9 cellular contexts compared by ENCODE assay signal in the genomic region with DNA sequence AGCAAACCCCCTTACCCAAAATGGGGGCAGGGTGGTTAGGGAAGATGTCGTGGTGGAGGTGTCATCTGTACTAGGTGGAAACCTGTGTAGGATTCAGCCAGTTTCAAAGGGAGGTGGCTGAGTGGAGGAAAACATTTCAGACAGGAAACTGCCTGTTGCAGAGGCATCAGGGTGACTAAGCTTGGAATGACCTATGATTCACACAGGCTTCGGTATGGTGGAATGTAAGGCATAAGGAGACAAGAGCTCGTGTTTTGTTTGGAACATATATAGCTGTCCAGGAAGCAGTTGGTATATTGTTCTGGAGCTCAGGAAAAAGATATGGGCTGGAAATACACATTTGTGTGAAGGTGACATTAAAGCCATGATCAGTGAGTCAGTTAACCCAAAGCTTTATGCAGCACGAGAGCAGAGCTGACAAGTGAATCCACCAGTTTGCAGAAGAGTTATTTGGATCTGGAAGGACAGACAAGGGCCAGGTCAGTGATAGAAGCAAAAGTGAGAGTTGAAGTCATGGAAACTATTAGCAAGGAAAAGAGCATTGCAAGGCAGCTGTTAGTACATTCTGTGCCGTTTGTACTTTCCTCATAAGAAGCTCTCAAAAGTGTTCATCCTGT. TPM values are rescaled to one million over a fixed set of nuclear protein-coding genes. Genes with fewer than 3 reads are reported as not detected.
A peak's percentile ranks its signal among the peaks of the same experiment; 100 is the strongest.
DNase-seq lines count a peak whose midpoint lies in the region; ATAC-seq and TF ChIP-seq lines count a peak whose summit lies in the region.
"Had no signal": no experiment of that assay in that cellular context is flagged by ENCODE, and none has a peak within 500 bp of the region (broad histone marks: within the 10 kb centered on the region; RNA-seq: fewer than 3 reads in every experiment).

No MANE protein-coding gene starts in this region.

- H3K4me3 ChIP-seq in thoracic aorta, result no peak overlapping the region
- H3K4me3 ChIP-seq: Peyer's patch had no signal

- H3K27me3 Mint-ChIP-seq in activated T-helper 2 cell treated with anti-CD3 and anti-CD28 coated beads, Interferon-gamma antibody, Interleukin-2, Interleukin-4, amounts not matched to agents 10 μg/mL and 5 μg/mL and 100 μg/mL, durations not matched to agents 14 hours and 24 hours and 36 hours (ENCODE audit: low read depth), result no peaks in the 10 kb centered on the region

- no peaks in the 10 kb centered on the region for H3K9me3 ChIP-seq in thoracic aorta
- H3K9me3 ChIP-seq: Peyer's patch had no signal

- peak overlapping the region; percentile 50 to 88 for H3K27ac Mint-ChIP-seq in activated naive CD4-positive, alpha-beta T cell treated with anti-CD3 and anti-CD28 coated beads, Interleukin-2, amount 50 U/mL, for 72 hours
- H3K27ac Mint-ChIP-seq in activated T-helper 2 cell treated with anti-CD3 and anti-CD28 coated beads, Interferon-gamma antibody, Interleukin-2, Interleukin-4, amounts not matched to agents 10 μg/mL and 5 μg/mL and 100 μg/mL, durations not matched to agents 14 hours and 24 hours and 36 hours, result peak overlapping the region; percentile 91

- peaks cover 29 to 44% of the 10 kb centered on the region in 2 donors for H3K36me3 Mint-ChIP-seq in activated naive CD4-positive, alpha-beta T cell treated with anti-CD3 and anti-CD28 coated beads, Interleukin-2, amount 50 U/mL, for 72 hours
- peaks cover 93% of the 10 kb centered on the region for H3K36me3 Mint-ChIP-seq in activated T-helper 2 cell treated with anti-CD3 and anti-CD28 coated beads, Interferon-gamma antibody, Interleukin-2, Interleukin-4, amounts not matched to agents 10 μg/mL and 5 μg/mL and 100 μg/mL, durations not matched to agents 14 hours and 24 hours and 36 hours (ENCODE audit: low read depth)

- H3K4me1 ChIP-seq in thoracic aorta (ENCODE audit: control insufficient read depth in 1 of 2, low read depth in 2 of 2), result peaks cover 6 to 19% of the 10 kb centered on the region in 2 donors

- peaks cover 53% of the 10 kb centered on the region for H3K4me1 Mint-ChIP-seq in activated T-helper 2 cell treated with anti-CD3 and anti-CD28 coated beads, Interferon-gamma antibody, Interleukin-2, Interleukin-4, amounts not matched to agents 10 μg/mL and 5 μg/mL and 100 μg/mL, durations not matched to agents 14 hours and 24 hours and 36 hours (ENCODE audit: low read depth)

- no peak for DNase-seq in activated naive CD4-positive, alpha-beta T cell treated with anti-CD3 and anti-CD28 coated beads, Interleukin-2, amount 50 U/mL, for 72 hours (ENCODE audit: low spot score in 2 of 2)
- DNase-seq in activated naive CD4-positive, alpha-beta T cell treated with Interleukin-2 at 50 U/mL for 16 hours, result no peak
- no peak for DNase-seq in activated T-helper 2 cell treated with anti-CD3 and anti-CD28 coated beads, Interferon-gamma antibody, Interleukin-2, Interleukin-4, amounts not matched to agents 10 μg/mL and 5 μg/mL and 100 μg/mL, durations not matched to agents 14 hours and 24 hours and 36 hours (ENCODE audit: low spot score)
- DNase-seq in islet precursor cell, result peak; percentile 90
- DNase-seq in thoracic aorta (ENCODE audit: low spot score), result no peak
- no peak for DNase-seq in DMS79 (lab: John Stamatoyannopoulos, UW)

- no peaks in the 10 kb centered on the region for H3K27me3 ChIP-seq in thoracic aorta (replicated peaks; ENCODE audit: insufficient read depth)
- H3K27me3 ChIP-seq: Peyer's patch had no signal

- ATAC-seq in activated naive CD4-positive, alpha-beta T cell treated with anti-CD3 and anti-CD28 coated beads, Interleukin-2, amount 50 U/mL, for 72 hours, result peak; percentile 66 to 86
- ATAC-seq in thoracic aorta (ENCODE audit: insufficient number of reproducible peaks, low FRiP score, low read depth) (peak; percentile 76), HG03139 (IDR thresholded peaks at IDR 0.05; ENCODE audit: unreplicated experiment) (no peak), GM19351 (IDR thresholded peaks at IDR 0.05; ENCODE audit: unreplicated experiment) (no peak)

- no peaks in the 10 kb centered on the region for H3K9me3 Mint-ChIP-seq in activated naive CD4-positive, alpha-beta T cell treated with anti-CD3 and anti-CD28 coated beads, Interleukin-2, amount 50 U/mL, for 72 hours
- H3K9me3 Mint-ChIP-seq in activated T-helper 2 cell treated with anti-CD3 and anti-CD28 coated beads, Interferon-gamma antibody, Interleukin-2, Interleukin-4, amounts not matched to agents 10 μg/mL and 5 μg/mL and 100 μg/mL, durations not matched to agents 14 hours and 24 hours and 36 hours, result no peaks in the 10 kb centered on the region

- peak overlapping the region; percentile 49 for H3K4me3 Mint-ChIP-seq in activated T-helper 2 cell treated with anti-CD3 and anti-CD28 coated beads, Interferon-gamma antibody, Interleukin-2, Interleukin-4, amounts not matched to agents 10 μg/mL and 5 μg/mL and 100 μg/mL, durations not matched to agents 14 hours and 24 hours and 36 hours (ENCODE audit: low read depth)

- H3K27ac ChIP-seq in thoracic aorta, result peak overlapping the region; percentile 13 to 73

- TF ChIP-seq CTCF in thoracic aorta (IDR thresholded peaks at IDR 0.05), result no peak

- H3K36me3 ChIP-seq in thoracic aorta, result peaks cover 52% of the 10 kb centered on the region

- intact Hi-C loops in activated T-helper 2 cell treated with anti-CD3 and anti-CD28 coated beads, Interferon-gamma antibody, Interleukin-2, Interleukin-4, amounts not matched to agents 10 μg/mL and 5 μg/mL and 100 μg/mL, durations not matched to agents 14 hours and 24 hours and 36 hours (cut with micrococcal nuclease), result loop anchor here (2.0 kb wide), 1 partner anchor 17 kb away; no protein-coding TSS in a partner anchor

RNA-seq across cellular contexts. Expression of a gene that starts 12.2 kb away (rescaled TPM):
- 10 to 100 TPM; 11.3 to 11.4 TPM for total RNA-seq in activated naive CD4-positive, alpha-beta T cell treated with anti-CD3 and anti-CD28 coated beads, Interleukin-2, amount 50 U/mL, for 72 hours
- 18.7 and 19.6 TPM in 2 replicates for total RNA-seq in activated T-helper 2 cell treated with anti-CD3 and anti-CD28 coated beads, Interferon-gamma antibody, Interleukin-2, Interleukin-4, amounts not matched to agents 10 μg/mL and 5 μg/mL and 100 μg/mL, durations not matched to agents 14 hours and 24 hours and 36 hours
- total RNA-seq in thoracic aorta, result 10 to 100 TPM in 1 of 2 donors, 1 to 10 TPM in 1; 5.7 to 11.6 TPM

RNA-seq across cellular contexts. Expression of a gene that starts 34.0 kb away (rescaled TPM):
- total RNA-seq in activated naive CD4-positive, alpha-beta T cell treated with anti-CD3 and anti-CD28 coated beads, Interleukin-2, amount 50 U/mL, for 72 hours, result 1 to 10 TPM; 1.0 to 1.8 TPM
- 0.25 TPM in 1 of 2 replicates, not detected in the other for total RNA-seq in activated T-helper 2 cell treated with anti-CD3 and anti-CD28 coated beads, Interferon-gamma antibody, Interleukin-2, Interleukin-4, amounts not matched to agents 10 μg/mL and 5 μg/mL and 100 μg/mL, durations not matched to agents 14 hours and 24 hours and 36 hours
- 1 to 10 TPM; 3.9 to 4.1 TPM for total RNA-seq in thoracic aorta

RNA-seq across cellular contexts. Expression of a gene that starts 55.6 kb away (rescaled TPM):
- total RNA-seq in activated naive CD4-positive, alpha-beta T cell treated with anti-CD3 and anti-CD28 coated beads, Interleukin-2, amount 50 U/mL, for 72 hours, result 1 to 10 TPM; 3.5 to 4.9 TPM
- total RNA-seq in activated T-helper 2 cell treated with anti-CD3 and anti-CD28 coated beads, Interferon-gamma antibody, Interleukin-2, Interleukin-4, amounts not matched to agents 10 μg/mL and 5 μg/mL and 100 μg/mL, durations not matched to agents 14 hours and 24 hours and 36 hours, result 2.8 and 3.0 TPM in 2 replicates
- 1 to 10 TPM; 1.5 to 1.6 TPM for total RNA-seq in thoracic aorta

Comparison
In these comparisons a context has a peak if more than half of its experiments do, and no peak if none do; other contexts are left out.
1. ATAC-seq: peak in activated naive CD4-positive, alpha-beta T cell treated with anti-CD3 and anti-CD28 coated beads, Interleukin-2, amount 50 U/mL, for 72 hours (2 of 2) and thoracic aorta (single experiment); none in HG03139 (single experiment) and GM19351 (single experiment).